Comparison of ENCODE assay signal across 12 cellular contexts in genomic region chr20:57620999-57621398, GRCh38. TPM values are rescaled to one million over a fixed set of nuclear protein-coding genes. Genes with fewer than 3 reads are reported as not detected.
DNase-seq lines count a peak whose midpoint lies in the region; ATAC-seq and TF ChIP-seq lines count a peak whose summit lies in the region.
"Had no signal": no experiment of that assay in that cellular context is flagged by ENCODE, and none has a peak within 500 bp of the region (broad histone marks: within the 10 kb centered on the region; RNA-seq: fewer than 3 reads in every experiment).

No MANE protein-coding gene starts in this region.

- H3K4me3 Mint-ChIP-seq in Calu3 (ENCODE audit: low read depth, unreplicated experiment) = peak overlapping the region; percentile 4
- H3K4me3 Mint-ChIP-seq in activated naive CD8-positive, alpha-beta T cell = peak overlapping the region; percentile 75
- peak overlapping the region; percentile 73 for H3K4me3 Mint-ChIP-seq in natural killer cell treated with Interleukin-12 subunit alpha and Interleukin-12 subunit beta and Interleukin-15 and Interleukin-18, amount 100 ng/mL, for 72 hours

- DNase-seq in Calu3 (no peak), KBM-7 (peak; percentile 19)
- DNase-seq in natural killer cell treated with Interleukin-12 subunit alpha and Interleukin-12 subunit beta and Interleukin-15 and Interleukin-18, amount 100 ng/mL, for 72 hours (ENCODE audit: low spot score) = no peak
- DNase-seq in effector CD8-positive, alpha-beta T cell (lab: John Stamatoyannopoulos, UW) = no peak
- DNase-seq: hippocampal formation, NCI-H1694 treated with DMSO at 0.1 percent for 48 hours had no signal

- BruUV-seq in Calu3 (replicated peaks; lab: Mats Ljungman, UMichigan) = no TSS peak

- no peak for ATAC-seq in natural killer cell treated with Interleukin-12 subunit alpha and Interleukin-12 subunit beta and Interleukin-15 and Interleukin-18, amount 100 ng/mL, for 72 hours
- ATAC-seq in HG03342 (IDR thresholded peaks at IDR 0.05; ENCODE audit: unreplicated experiment) (no peak), GM21515 (IDR thresholded peaks at IDR 0.05; ENCODE audit: unreplicated experiment) (no peak), GM18909 (IDR thresholded peaks at IDR 0.05; ENCODE audit: poor library complexity, unreplicated experiment) (no peak)

- H3K27ac Mint-ChIP-seq in Calu3 (ENCODE audit: unreplicated experiment) = peak overlapping the region; percentile 40
- peak overlapping the region; percentile 74 for H3K27ac Mint-ChIP-seq in activated naive CD8-positive, alpha-beta T cell
- peak overlapping the region; percentile 91 to 93 for H3K27ac Mint-ChIP-seq in natural killer cell treated with Interleukin-12 subunit alpha and Interleukin-12 subunit beta and Interleukin-15 and Interleukin-18, amount 100 ng/mL, for 72 hours

- H3K36me3 Mint-ChIP-seq in Calu3 (ENCODE audit: insufficient read depth, unreplicated experiment) = peaks cover 12% of the 10 kb centered on the region
- H3K36me3 Mint-ChIP-seq in activated naive CD8-positive, alpha-beta T cell = peaks cover 14% of the 10 kb centered on the region
- H3K36me3 Mint-ChIP-seq in natural killer cell treated with Interleukin-12 subunit alpha and Interleukin-12 subunit beta and Interleukin-15 and Interleukin-18, amount 100 ng/mL, for 72 hours = no peaks in the 10 kb centered on the region

- peaks cover 3% of the 10 kb centered on the region for H3K9me3 Mint-ChIP-seq in Calu3 (ENCODE audit: low read depth, unreplicated experiment)
- H3K9me3 Mint-ChIP-seq in activated naive CD8-positive, alpha-beta T cell (ENCODE audit: low read depth) = peaks cover 4% of the 10 kb centered on the region
- no peaks in the 10 kb centered on the region for H3K9me3 Mint-ChIP-seq in natural killer cell treated with Interleukin-12 subunit alpha and Interleukin-12 subunit beta and Interleukin-15 and Interleukin-18, amount 100 ng/mL, for 72 hours

- intact Hi-C loops in Calu3 (cut with micrococcal nuclease; ENCODE audit: unreplicated experiment) = no loop called here

- CTCF ChIA-PET in Calu3 (lab: Charles Lee) = interaction anchor here (1.2 kb wide), 1 partner anchor 78 kb away, joined by 4 read pairs; no protein-coding TSS in a partner anchor

- H3K27me3 Mint-ChIP-seq in Calu3 (ENCODE audit: unreplicated experiment) = no peaks in the 10 kb centered on the region
- no peaks in the 10 kb centered on the region for H3K27me3 Mint-ChIP-seq in activated naive CD8-positive, alpha-beta T cell
- no peaks in the 10 kb centered on the region for H3K27me3 Mint-ChIP-seq in natural killer cell treated with Interleukin-12 subunit alpha and Interleukin-12 subunit beta and Interleukin-15 and Interleukin-18, amount 100 ng/mL, for 72 hours

- in situ Hi-C loops in KBM-7 (cut with MboI; ENCODE audit: low pct_unique_long_range_greater_than_20kb, low sequenced_read_pairs) = loop anchor here (25.0 kb wide), 1 partner anchor 566 kb away; no protein-coding TSS in a partner anchor

- peaks cover 53% of the 10 kb centered on the region for H3K4me1 Mint-ChIP-seq in Calu3 (ENCODE audit: low read depth, unreplicated experiment)
- peaks cover 66% of the 10 kb centered on the region for H3K4me1 Mint-ChIP-seq in activated naive CD8-positive, alpha-beta T cell (ENCODE audit: low read depth)
- peaks cover 53 to 55% of the 10 kb centered on the region in 2 donors for H3K4me1 Mint-ChIP-seq in natural killer cell treated with Interleukin-12 subunit alpha and Interleukin-12 subunit beta and Interleukin-15 and Interleukin-18, amount 100 ng/mL, for 72 hours (ENCODE audit: low read depth in 2 of 2)

- no peak for TF ChIP-seq CTCF in Calu3 (IDR thresholded peaks at IDR 0.05; ENCODE audit: unreplicated experiment)

RNA-seq across cellular contexts. Expression of gene ZBP1, which starts 0.8 kb away (rescaled TPM):
- 2.9 and 12.5 TPM in 2 replicates for total RNA-seq in Calu3 (2022)
- 1 to 10 TPM; 4.8 to 4.9 TPM for total RNA-seq in natural killer cell treated with Interleukin-12 subunit alpha and Interleukin-12 subunit beta and Interleukin-15 and Interleukin-18, amount 100 ng/mL, for 72 hours
- total RNA-seq: GM23248, lung microvascular endothelial cell had no signal

Comparison
In these comparisons a context has a peak if more than half of its experiments do, and no peak if none do; other contexts are left out.
1. H3K27ac Mint-ChIP-seq: peak in every context shown above with its lines; median percentile 92 in natural killer cell treated with Interleukin-12 subunit alpha and Interleukin-12 subunit beta and Interleukin-15 and Interleukin-18, amount 100 ng/mL, for 72 hours; 74 in activated naive CD8-positive, alpha-beta T cell; 40 in Calu3.
2. H3K4me3 Mint-ChIP-seq: peak in every context shown above with its lines; median percentile 75 in activated naive CD8-positive, alpha-beta T cell; 73 in natural killer cell treated with Interleukin-12 subunit alpha and Interleukin-12 subunit beta and Interleukin-15 and Interleukin-18, amount 100 ng/mL, for 72 hours; 4 in Calu3.